ENCODE assay signal across 10 cellular contexts in genomic region chr15:32870240-32871033, GRCh38.
DNase-seq lines count a peak whose midpoint lies in the region; ATAC-seq, FAIRE-seq and TF ChIP-seq lines count a peak whose summit lies in the region.
"Had no signal": no experiment of that assay in that cellular context is flagged by ENCODE, and none has a peak within 500 bp of the region (broad histone marks: within the 10 kb centered on the region; RNA-seq: fewer than 3 reads in every experiment).

No MANE protein-coding gene starts in this region.

- DNase-seq in GM19239 (ENCODE audit: insufficient read length, low spot score) (peak; percentile 23), astrocyte of the spinal cord (ENCODE audit: low read depth, low spot score) (peak; percentile 98), SIG-M5 (lab: John Stamatoyannopoulos, UW) (no peak), T-helper 9 cell (no peak), NCI-H524 treated with DMSO at 0.1 percent for 48 hours (lab: John Stamatoyannopoulos, UW) (no peak), endothelial cell (ENCODE audit: low spot score) (no peak)
- DNase-seq: kidney had no signal

- no peaks in the 10 kb centered on the region for H3K36me3 Mint-ChIP-seq in stimulated activated memory B cell treated with anti-CD40 and anti-IgM and Interleukin-4, amounts not matched to agents 10 μg/mL and 1 μg/mL and 100 μg/mL, for 72 hours
- no peaks in the 10 kb centered on the region for H3K36me3 Mint-ChIP-seq in endothelial cell (ENCODE audit: low read depth, unreplicated experiment)
- H3K36me3 Mint-ChIP-seq: stimulated activated effector memory CD8-positive, alpha-beta T cell treated with anti-CD3 and anti-CD28 coated beads, Interleukin-12 subunit alpha, Interleukin-12 subunit beta, amount 100 ng/mL, for 72 hours had no signal

- in situ Hi-C loops in astrocyte of the spinal cord (cut with HindIII; ENCODE audit: low sequenced_read_pairs) = no loop called here

- FAIRE-seq in GM19239 (lab: Jason Lieb, UNC) = peak; percentile 84
- FAIRE-seq: kidney had no signal

- H3K27ac Mint-ChIP-seq in stimulated activated memory B cell treated with anti-CD40 and anti-IgM and Interleukin-4, amounts not matched to agents 10 μg/mL and 1 μg/mL and 100 μg/mL, for 72 hours = peak overlapping the region; percentile 66
- H3K27ac Mint-ChIP-seq in endothelial cell (ENCODE audit: unreplicated experiment) = no peak overlapping the region
- H3K27ac Mint-ChIP-seq: stimulated activated effector memory CD8-positive, alpha-beta T cell treated with anti-CD3 and anti-CD28 coated beads, Interleukin-12 subunit alpha, Interleukin-12 subunit beta, amount 100 ng/mL, for 72 hours had no signal

- H3K4me3 Mint-ChIP-seq in stimulated activated memory B cell treated with anti-CD40 and anti-IgM and Interleukin-4, amounts not matched to agents 10 μg/mL and 1 μg/mL and 100 μg/mL, for 72 hours = no peak overlapping the region
- H3K4me3 Mint-ChIP-seq in endothelial cell (ENCODE audit: unreplicated experiment) = no peak overlapping the region
- H3K4me3 Mint-ChIP-seq: stimulated activated effector memory CD8-positive, alpha-beta T cell treated with anti-CD3 and anti-CD28 coated beads, Interleukin-12 subunit alpha, Interleukin-12 subunit beta, amount 100 ng/mL, for 72 hours had no signal

- TF ChIP-seq CTCF in astrocyte of the spinal cord (IDR thresholded peaks at IDR 0.05; ENCODE audit: low read depth, low read length) (no peak), endothelial cell (IDR thresholded peaks at IDR 0.05; ENCODE audit: unreplicated experiment) (no peak)

- peak; percentile 70 for ATAC-seq in HG03571 (IDR thresholded peaks at IDR 0.05; ENCODE audit: unreplicated experiment)
- peak; percentile 92 for ATAC-seq in stimulated activated memory B cell treated with anti-CD40 and anti-IgM and Interleukin-4, amounts not matched to agents 10 μg/mL and 1 μg/mL and 100 μg/mL, for 72 hours
- ATAC-seq: stimulated activated effector memory CD8-positive, alpha-beta T cell treated with anti-CD3 and anti-CD28 coated beads, Interleukin-12 subunit alpha, Interleukin-12 subunit beta, amount 100 ng/mL, for 72 hours had no signal

- H3K4me3 ChIP-seq in astrocyte of the spinal cord (ENCODE audit: low read depth, low read length) = no peak overlapping the region

- H3K4me1 Mint-ChIP-seq in stimulated activated memory B cell treated with anti-CD40 and anti-IgM and Interleukin-4, amounts not matched to agents 10 μg/mL and 1 μg/mL and 100 μg/mL, for 72 hours = peaks cover 36% of the 10 kb centered on the region
- peaks cover 6% of the 10 kb centered on the region for H3K4me1 Mint-ChIP-seq in endothelial cell (ENCODE audit: unreplicated experiment)
- H3K4me1 Mint-ChIP-seq: stimulated activated effector memory CD8-positive, alpha-beta T cell treated with anti-CD3 and anti-CD28 coated beads, Interleukin-12 subunit alpha, Interleukin-12 subunit beta, amount 100 ng/mL, for 72 hours had no signal

- H3K9me3 Mint-ChIP-seq in stimulated activated memory B cell treated with anti-CD40 and anti-IgM and Interleukin-4, amounts not matched to agents 10 μg/mL and 1 μg/mL and 100 μg/mL, for 72 hours = no peaks in the 10 kb centered on the region
- no peaks in the 10 kb centered on the region for H3K9me3 Mint-ChIP-seq in endothelial cell (ENCODE audit: unreplicated experiment)
- H3K9me3 Mint-ChIP-seq: stimulated activated effector memory CD8-positive, alpha-beta T cell treated with anti-CD3 and anti-CD28 coated beads, Interleukin-12 subunit alpha, Interleukin-12 subunit beta, amount 100 ng/mL, for 72 hours had no signal

- H3K27me3 Mint-ChIP-seq in stimulated activated memory B cell treated with anti-CD40 and anti-IgM and Interleukin-4, amounts not matched to agents 10 μg/mL and 1 μg/mL and 100 μg/mL, for 72 hours = no peaks in the 10 kb centered on the region
- H3K27me3 Mint-ChIP-seq in endothelial cell (ENCODE audit: unreplicated experiment) = no peaks in the 10 kb centered on the region

Comparison
In these comparisons a context has a peak if more than half of its experiments do, and no peak if none do; other contexts are left out.
1. DNase-seq: peak in GM19239 (single experiment) and astrocyte of the spinal cord (single experiment); none in SIG-M5 (single experiment), T-helper 9 cell (single experiment), NCI-H524 treated with DMSO at 0.1 percent for 48 hours (single experiment) and endothelial cell (single experiment).